ENCODE assay signal across 13 cellular contexts in genomic region chr2:65686928-65687521, GRCh38.
DNase-seq lines count a peak whose midpoint lies in the region; ATAC-seq, FAIRE-seq and TF ChIP-seq lines count a peak whose summit lies in the region.
"Had no signal": no experiment of that assay in that cellular context is flagged by ENCODE, and none has a peak within 500 bp of the region (broad histone marks: within the 10 kb centered on the region; RNA-seq: fewer than 3 reads in every experiment).

No MANE protein-coding gene starts in this region.

- no peak overlapping the region for H4K8ac ChIP-seq in mesenchymal stem cell (ENCODE audit: low read length)

- no peak overlapping the region for H2BK15ac ChIP-seq in mesenchymal stem cell (ENCODE audit: low read depth, poor library complexity, severe bottlenecking)

- no peak overlapping the region for H2BK120ac ChIP-seq in mesenchymal stem cell (ENCODE audit: low read depth, low read length)

- no peak overlapping the region for H3K18ac ChIP-seq in mesenchymal stem cell (ENCODE audit: low read depth in 1 of 2, low read length in 2 of 2)

- no peak overlapping the region for H3K9ac ChIP-seq in mesenchymal stem cell (ENCODE audit: low read length)

- DNase-seq in GM12891 (ENCODE audit: insufficient read length, low spot score) (no peak), NCI-H1436 treated with DMSO at 0.1 percent for 48 hours (lab: John Stamatoyannopoulos, UW) (peak; percentile 4), body of pancreas (no peak), pancreas (no peak), iPS-NIHi7 (ENCODE audit: extremely low spot score) (no peak), mesenchymal stem cell (no peak), germinal center (ENCODE audit: low spot score) (no peak)
- DNase-seq: activated T-cell treated with anti-CD3 and anti-CD28 coated beads, Interleukin-2, amount 50 U/mL, for 24 hours; effector CD8-positive, alpha-beta T cell; KG1; NCI-H446 treated with DMSO at 0.1 percent for 48 hours had no signal

- TF ChIP-seq POLR2A in GM12891 (IDR thresholded peaks at IDR 0.05; ENCODE audit: low read depth, low read length) (no peak), body of pancreas (IDR thresholded peaks at IDR 0.05) (no peak)

- FAIRE-seq in GM12891 (lab: Jason Lieb, UNC) (peak; percentile 38), pancreas (lab: Jason Lieb, UNC) (no peak)

- H3K9me3 ChIP-seq in body of pancreas (no peaks in the 10 kb centered on the region), pancreas (no peaks in the 10 kb centered on the region), mesenchymal stem cell (ENCODE audit: control insufficient read depth, low read length) (no peaks in the 10 kb centered on the region)
- H3K9me3 ChIP-seq: HAP-1, SJSA1 had no signal

- H3K4me1 ChIP-seq in body of pancreas (no peaks in the 10 kb centered on the region), pancreas (no peaks in the 10 kb centered on the region), mesenchymal stem cell (ENCODE audit: control insufficient read depth, insufficient read depth, low read depth, low read length) (no peaks in the 10 kb centered on the region)
- H3K4me1 ChIP-seq: HAP-1, SJSA1 had no signal

- 15 to 23% methylated on average over 5 of the region's 5 CpGs for WGBS in body of pancreas, 2 donors
- 12 to 23% methylated on average over 5 of the region's 5 CpGs for WGBS in pancreas, 2 donors
- WGBS in mesenchymal stem cell: 86% methylated on average over 4 of the region's 5 CpGs

- H3K27ac ChIP-seq in body of pancreas (no peak overlapping the region), pancreas (no peak overlapping the region), mesenchymal stem cell (ENCODE audit: low read length, poor library complexity, severe bottlenecking) (no peak overlapping the region)
- H3K27ac ChIP-seq: SJSA1 had no signal

- H2BK5ac ChIP-seq in mesenchymal stem cell (ENCODE audit: low read depth, low read length, poor library complexity, severe bottlenecking): no peak overlapping the region

- no peak overlapping the region for H3K4me2 ChIP-seq in mesenchymal stem cell (ENCODE audit: low read length, poor library complexity, severe bottlenecking)

- no peaks in the 10 kb centered on the region for H3K79me1 ChIP-seq in mesenchymal stem cell (replicated peaks; ENCODE audit: low read length, poor library complexity, severe bottlenecking)

- no peak overlapping the region for H2AK5ac ChIP-seq in mesenchymal stem cell (ENCODE audit: low read length, severe bottlenecking)

- no peak overlapping the region for H2BK12ac ChIP-seq in mesenchymal stem cell (ENCODE audit: low read length in 2 of 2)

- TF ChIP-seq CTCF in body of pancreas (IDR thresholded peaks at IDR 0.05): peak in 4 of 7 experiments; percentile 25 to 41 (median 34)
- no peak for TF ChIP-seq CTCF in pancreas (IDR thresholded peaks at IDR 0.05)

- H3K23ac ChIP-seq in mesenchymal stem cell (ENCODE audit: low read length in 2 of 2): no peak overlapping the region

- no peak overlapping the region for H2AFZ ChIP-seq in mesenchymal stem cell (ENCODE audit: low read depth, low read length)

- ATAC-seq in body of pancreas (no peak), pancreas (peak in 3 of 4 donors; percentile 43 to 53 (median 46))

- no peak overlapping the region for H3K4me3 ChIP-seq in body of pancreas
- H3K4me3 ChIP-seq in pancreas: no peak overlapping the region
- H3K4me3 ChIP-seq in mesenchymal stem cell (ENCODE audit: insufficient read depth in 1 of 2, low read depth in 1 of 2, low read length in 2 of 2): no peak overlapping the region
- H3K4me3 ChIP-seq: HAP-1, SJSA1 had no signal

- H3K36me3 ChIP-seq in body of pancreas (replicated peaks in 1 of 2; ENCODE audit: insufficient read depth in 1 of 2, low read depth in 2 of 2) (no peaks in the 10 kb centered on the region), pancreas (no peaks in the 10 kb centered on the region), mesenchymal stem cell (ENCODE audit: control insufficient read depth in 1 of 2, insufficient read depth in 2 of 2, low read depth in 1 of 2, low read length in 2 of 2) (no peaks in the 10 kb centered on the region)
- H3K36me3 ChIP-seq: HAP-1, SJSA1 had no signal

- intact Hi-C loops in body of pancreas (cut with DNase I) (no loop called here), pancreas (cut with DNase I) (no loop called here)

- H4K91ac ChIP-seq in mesenchymal stem cell (ENCODE audit: low read length): no peak overlapping the region

- H3K4ac ChIP-seq in mesenchymal stem cell (ENCODE audit: low read depth in 1 of 2, low read length in 2 of 2): no peak overlapping the region

- no peak overlapping the region for H3K14ac ChIP-seq in mesenchymal stem cell (ENCODE audit: low read length in 2 of 2)

- H3K27me3 ChIP-seq in body of pancreas (no peaks in the 10 kb centered on the region), pancreas (no peaks in the 10 kb centered on the region), mesenchymal stem cell (ENCODE audit: control insufficient read depth in 1 of 2, insufficient read depth in 1 of 2, low read length in 2 of 2) (peaks cover 4 to 10% of the 10 kb centered on the region in 2 experiments)

TF ChIP-seq in GM12891, 5 proteins besides CTCF, POLR2A, EP300 and RAD21:
- TF ChIP-seq TAF1 (IDR thresholded peaks at IDR 0.05; ENCODE audit: low read depth, low read length) (no peak), PAX5 (IDR thresholded peaks at IDR 0.05; ENCODE audit: insufficient read depth, low read length, severe bottlenecking) (no peak), SPI1 (IDR thresholded peaks at IDR 0.05; ENCODE audit: low read depth, low read length) (no peak), POU2F2 (IDR thresholded peaks at IDR 0.05; ENCODE audit: low read depth, low read length) (no peak), POLR2AphosphoS5 (IDR thresholded peaks at IDR 0.05; ENCODE audit: low read depth, low read length) (no peak)

Comparison
In these comparisons a context has a peak if more than half of its experiments do, and no peak if none do; other contexts are left out.
1. CTCF ChIP-seq: peak in body of pancreas (4 of 7); none in pancreas (0 of 4).